Comparison of ENCODE assay signal across 12 cellular contexts in the genomic region with DNA sequence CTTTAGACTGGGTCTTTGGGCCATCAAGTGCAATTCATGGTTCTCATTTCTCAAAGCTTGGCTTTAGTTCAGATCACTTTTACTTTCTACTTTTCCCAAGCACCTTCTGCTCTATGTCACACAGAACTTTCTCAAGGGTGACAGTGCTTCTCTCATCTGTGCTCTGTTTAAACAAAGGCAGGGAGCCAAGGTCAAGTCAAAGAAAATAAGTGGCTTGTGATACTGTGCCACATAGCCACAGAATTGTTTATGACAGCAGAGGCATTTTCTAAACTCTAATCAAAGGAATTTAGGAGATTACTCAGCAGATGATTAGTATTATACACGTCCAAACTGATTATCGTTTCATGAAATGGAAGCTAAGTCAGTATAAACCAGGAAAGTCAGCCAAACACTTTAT.
"Had no signal": no experiment of that assay in that cellular context is flagged by ENCODE, and none has a peak within 500 bp of the region (broad histone marks: within the 10 kb centered on the region; RNA-seq: fewer than 3 reads in every experiment).

No MANE protein-coding gene starts in this region.

- DNase-seq: activated CD4-positive, alpha-beta T cell treated with anti-CD3 and anti-CD28 coated beads, Interleukin-2, amount 50 U/mL, for 4 hours; activated CD4-positive, CD25-positive, alpha-beta regulatory T cell treated with anti-CD3 and anti-CD28 coated beads, Interleukin-2, amount 50 U/mL, for 72 hours; activated effector memory CD4-positive, alpha-beta T cell treated with anti-CD3 and anti-CD28 coated beads, Interleukin-2, amount 50 U/mL, for 16 hours; activated T-cell treated with anti-CD3 and anti-CD28 coated beads, Interleukin-2, amount 50 U/mL, for 4 hours; aorta; left colon; nephron progenitor cell; ovary; stimulated activated CD4-positive, alpha-beta T cell treated with anti-CD3 and anti-CD28 coated beads, Interleukin-15, amount 100 ng/mL, for 24 hours; stimulated activated CD4-positive, alpha-beta T cell treated with anti-CD3 and anti-CD28 coated beads, Interleukin-4, amount 100 ng/mL, for 4 hours; stimulated activated naive CD8-positive, alpha-beta T cell treated with anti-CD3 and anti-CD28 coated beads, Interleukin-15, amount 100 ng/mL, for 72 hours; testis had no signal

- H3K4me1 ChIP-seq: testis had no signal

- H3K9me3 ChIP-seq: ovary, testis had no signal

- H3K27me3 ChIP-seq: ovary, testis had no signal

- H3K4me3 ChIP-seq: ovary, testis had no signal

- H3K27ac ChIP-seq: ovary, testis had no signal

- H3K36me3 ChIP-seq: ovary had no signal
